ENCODE assay signal across 9 cellular contexts in the genomic region with DNA sequence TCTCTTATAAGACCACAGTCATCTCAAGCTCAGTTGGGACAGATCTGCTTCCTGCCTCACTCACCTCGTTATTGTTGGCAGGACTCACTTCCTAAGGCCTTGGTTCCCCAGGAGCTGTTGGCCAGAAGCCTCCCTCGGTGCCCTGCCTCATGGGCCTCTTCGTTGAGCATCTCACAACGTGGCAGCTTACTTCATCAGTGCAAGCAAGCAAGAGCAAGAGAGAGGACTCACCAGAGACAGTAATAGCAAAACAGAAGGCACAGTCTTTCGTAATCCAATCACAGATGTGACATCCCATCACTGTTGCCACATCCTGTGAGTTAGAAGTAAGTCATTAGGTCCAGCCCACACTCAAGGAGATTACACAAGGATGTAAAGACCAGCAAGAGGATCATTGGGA. TPM values are rescaled to one million over a fixed set of nuclear protein-coding genes. Genes with fewer than 3 reads are reported as not detected.
DNase-seq lines count a peak whose midpoint lies in the region; ATAC-seq, FAIRE-seq and TF ChIP-seq lines count a peak whose summit lies in the region.
"Had no signal": no experiment of that assay in that cellular context is flagged by ENCODE, and none has a peak within 500 bp of the region (broad histone marks: within the 10 kb centered on the region; RNA-seq: fewer than 3 reads in every experiment).

No MANE protein-coding gene starts in this region.

- no peaks in the 10 kb centered on the region for H3K36me3 ChIP-seq in adipocyte (ENCODE audit: control insufficient read depth, insufficient read depth, low read length, severe bottlenecking)
- H3K36me3 ChIP-seq: cardiac muscle cell had no signal

- FAIRE-seq in GM12891 (lab: Jason Lieb, UNC), result no peak

- H3K9ac ChIP-seq in adipocyte (ENCODE audit: low read length), result peak overlapping the region; percentile 67

- DNase-seq in AG04450 (ENCODE audit: low read depth, low spot score), result peak; percentile 75
- peak; percentile 97 for DNase-seq in Kasumi-1 (lab: John Stamatoyannopoulos, UW)
- peak; percentile 90 for DNase-seq in adipocyte (ENCODE audit: low read depth)
- DNase-seq in hepatic stellate cell (ENCODE audit: low spot score), result peak; percentile 65
- peak; percentile 45 for DNase-seq in stimulated activated naive CD8-positive, alpha-beta T cell treated with anti-CD3 and anti-CD28 coated beads, Interleukin-15, Interleukin-2, amounts not matched to agents 100 U/mL and 50 U/mL, for 24 hours
- no peak for DNase-seq in islet precursor cell
- DNase-seq in GM12891 (ENCODE audit: insufficient read length, low spot score), result no peak

- no peak for TF ChIP-seq CTCF in AG04450 (IDR thresholded peaks at IDR 0.05; ENCODE audit: low read depth, low read length)

- CTCF ChIA-PET in AG04450 (lab: Charles Lee), result interaction anchor here (1.3 to 2.2 kb wide), 2 partner anchors 168 to 231 kb away, joined by 5 to 15 read pairs; no protein-coding TSS in a partner anchor

- peaks cover 39% of the 10 kb centered on the region for H3K4me1 ChIP-seq in adipocyte (ENCODE audit: control insufficient read depth, insufficient read depth, low read length)

- peak overlapping the region; percentile 69 for H3K27ac ChIP-seq in AG04450 (ENCODE audit: low read depth, low read length)

- POLR2A ChIA-PET in AG04450 (lab: Yijun Ruan, JAX), result interaction anchor here (0.7 to 2.3 kb wide), 3 partner anchors 18 to 27 kb away, joined by 5 to 7 read pairs (median 6); partner anchors contain the start of gene RIOX1

- no peaks in the 10 kb centered on the region for H3K27me3 ChIP-seq in AG04450 (ENCODE audit: control insufficient read depth, insufficient read depth, low read length)
- H3K27me3 ChIP-seq in adipocyte (replicated peaks; ENCODE audit: control insufficient read depth, insufficient read depth, low read length), result no peaks in the 10 kb centered on the region
- H3K27me3 ChIP-seq: cardiac muscle cell had no signal

- no peak for TF ChIP-seq POLR2A in GM12891 (IDR thresholded peaks at IDR 0.05; ENCODE audit: low read depth, low read length)

- no peaks in the 10 kb centered on the region for H3K9me3 ChIP-seq in AG04450 (ENCODE audit: control insufficient read depth, insufficient read depth, low read length)
- H3K9me3 ChIP-seq in adipocyte (ENCODE audit: control insufficient read depth, low read length), result no peaks in the 10 kb centered on the region

- ATAC-seq in stimulated activated naive CD8-positive, alpha-beta T cell treated with anti-CD3 and anti-CD28 coated beads, Interleukin-15, Interleukin-2, amounts not matched to agents 100 U/mL and 50 U/mL, for 24 hours, result peak; percentile 58
- no peak for ATAC-seq in GM18498 (IDR thresholded peaks at IDR 0.05; ENCODE audit: unreplicated experiment)

- peak overlapping the region; percentile 39 for H3K4me3 ChIP-seq in AG04450 (ENCODE audit: low read depth, low read length)
- H3K4me3 ChIP-seq in adipocyte (ENCODE audit: low read length), result peak overlapping the region; percentile 65
- H3K4me3 ChIP-seq: cardiac muscle cell had no signal

TF ChIP-seq in GM12891, 5 proteins besides CTCF, POLR2A, EP300 and RAD21:
- no peak for TF ChIP-seq SPI1 (IDR thresholded peaks at IDR 0.05; ENCODE audit: low read depth, low read length)
- no peak for TF ChIP-seq POLR2AphosphoS5 (IDR thresholded peaks at IDR 0.05; ENCODE audit: low read depth, low read length)
- TF ChIP-seq POU2F2 (IDR thresholded peaks at IDR 0.05; ENCODE audit: low read depth, low read length), result no peak
- no peak for TF ChIP-seq TAF1 (IDR thresholded peaks at IDR 0.05; ENCODE audit: low read depth, low read length)
- no peak for TF ChIP-seq PAX5 (IDR thresholded peaks at IDR 0.05; ENCODE audit: insufficient read depth, low read length, severe bottlenecking)
TF ChIP-seq in GM12891: peak in this region for 0.

RNA-seq across cellular contexts. Expression of gene NUMB, which starts 5.1 kb away (rescaled TPM):
- 130 and 152 TPM in 2 replicates for polyA plus RNA-seq in AG04450 (2011; rRNA removed)
- 153 and 216 TPM in 2 replicates for polyA minus RNA-seq in AG04450 (2011; rRNA and poly(A)+ RNA removed)
- 25.7 TPM for polyA plus RNA-seq in GM12891 (2012; ENCODE audit: low read depth, missing spikeins)

RNA-seq across cellular contexts. Expression of gene RIOX1, which starts 27.3 kb away (rescaled TPM):
- polyA plus RNA-seq in AG04450 (2011; rRNA removed), result 7.0 and 8.4 TPM in 2 replicates
- polyA minus RNA-seq in AG04450 (2011; rRNA and poly(A)+ RNA removed), result 8.9 and 12.0 TPM in 2 replicates
- polyA plus RNA-seq in GM12891 (2012; ENCODE audit: low read depth, missing spikeins), result 14.3 TPM

Comparison
In these comparisons a context has a peak if more than half of its experiments do, and no peak if none do; other contexts are left out.
1. DNase-seq: peak in AG04450 (single experiment), Kasumi-1 (2 of 2), adipocyte (single experiment), hepatic stellate cell (single experiment) and stimulated activated naive CD8-positive, alpha-beta T cell treated with anti-CD3 and anti-CD28 coated beads, Interleukin-15, Interleukin-2, amounts not matched to agents 100 U/mL and 50 U/mL, for 24 hours (single experiment); none in islet precursor cell (single experiment) and GM12891 (single experiment).